In the genomic region with DNA sequence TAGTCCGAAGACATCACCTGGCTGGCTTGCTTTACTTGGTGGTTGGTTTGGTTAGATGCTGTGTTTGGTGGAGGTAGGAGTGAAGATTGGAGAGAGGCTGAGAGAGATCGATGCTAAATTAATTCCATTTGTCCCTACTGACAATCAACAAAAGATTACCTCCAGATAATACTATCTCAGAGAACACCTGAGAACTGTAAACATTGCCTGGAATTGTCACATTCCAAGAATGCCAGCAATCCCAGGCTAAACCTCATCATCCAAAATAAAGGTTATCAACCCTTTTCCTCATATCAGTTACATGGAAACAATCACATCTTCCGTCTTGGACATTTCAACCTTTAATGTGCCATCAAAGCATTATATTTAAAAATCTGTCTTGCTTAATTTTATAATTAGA, we compare ENCODE assay signal across 21 cellular contexts.
A peak's percentile ranks its signal among the peaks of the same experiment; 100 is the strongest.
DNase-seq lines count a peak whose midpoint lies in the region; ATAC-seq, FAIRE-seq and TF ChIP-seq lines count a peak whose summit lies in the region.
"Had no signal": no experiment of that assay in that cellular context is flagged by ENCODE, and none has a peak within 500 bp of the region (broad histone marks: within the 10 kb centered on the region; RNA-seq: fewer than 3 reads in every experiment).

No MANE protein-coding gene starts in this region.

- H3K9me3 Mint-ChIP-seq in GM23338 (no peaks in the 10 kb centered on the region), WTC11 (no peaks in the 10 kb centered on the region), endodermal cell (no peaks in the 10 kb centered on the region)
- H3K9me3 Mint-ChIP-seq: CD8-positive, alpha-beta T cell had no signal

- H3K4me1 ChIP-seq in GM23338 (ENCODE audit: insufficient read depth): peaks cover 7% of the 10 kb centered on the region
- H3K4me1 ChIP-seq in endodermal cell (ENCODE audit: control insufficient read depth, insufficient read depth, low read length): peaks cover 16% of the 10 kb centered on the region
- H3K4me1 ChIP-seq: BLaER1 had no signal

- H3K27me3 ChIP-seq in GM23338 (ENCODE audit: insufficient read depth) (no peaks in the 10 kb centered on the region), endodermal cell (ENCODE audit: control insufficient read depth, insufficient read depth, low read length, poor library complexity, severe bottlenecking) (peaks cover 23% of the 10 kb centered on the region)
- H3K27me3 ChIP-seq: BLaER1 had no signal

- H3K4me3 Mint-ChIP-seq in GM23338: no peak overlapping the region
- no peak overlapping the region for H3K4me3 Mint-ChIP-seq in WTC11
- H3K4me3 Mint-ChIP-seq in endodermal cell: peak overlapping the region; percentile 21
- H3K4me3 Mint-ChIP-seq: B cell; CD4-positive, CD25-positive, alpha-beta regulatory T cell; CD8-positive, alpha-beta T cell had no signal

- no peaks in the 10 kb centered on the region for H3K36me3 Mint-ChIP-seq in GM23338 (ENCODE audit: low read depth)
- no peaks in the 10 kb centered on the region for H3K36me3 Mint-ChIP-seq in WTC11
- no peaks in the 10 kb centered on the region for H3K36me3 Mint-ChIP-seq in endodermal cell (ENCODE audit: low read depth)
- H3K36me3 Mint-ChIP-seq: CD4-positive, CD25-positive, alpha-beta regulatory T cell; CD8-positive, alpha-beta T cell had no signal

- H4K20me1 ChIP-seq in GM23338 (replicated peaks; ENCODE audit: insufficient read depth): no peaks in the 10 kb centered on the region
- H4K20me1 ChIP-seq: BLaER1 had no signal

- WGBS in endodermal cell (ENCODE audit: insufficient coverage in 1 of 2, insufficient read length in 1 of 2), 2 experiments: 43 to 80% methylated on average over 1 to 3 of the region's 3 CpGs

- CTCF ChIA-PET in WTC11 (lab: Charles Lee): no interaction called here

- ATAC-seq in GM23338: peak; percentile 60
- ATAC-seq in WTC11: peak; percentile 67
- ATAC-seq: CD8-positive, alpha-beta T cell had no signal

- H3K4me1 Mint-ChIP-seq in GM23338: peaks cover 18% of the 10 kb centered on the region
- peaks cover 27% of the 10 kb centered on the region for H3K4me1 Mint-ChIP-seq in WTC11
- H3K4me1 Mint-ChIP-seq in endodermal cell: peaks cover 38% of the 10 kb centered on the region
- H3K4me1 Mint-ChIP-seq: B cell; CD4-positive, CD25-positive, alpha-beta regulatory T cell had no signal

- H3K4me3 ChIP-seq in GM23338: no peak overlapping the region
- peak overlapping the region; percentile 54 for H3K4me3 ChIP-seq in endodermal cell (ENCODE audit: low read length)
- H3K4me3 ChIP-seq: BLaER1, GM23248 had no signal

- H3K79me2 ChIP-seq in GM23338 (replicated peaks; ENCODE audit: insufficient read depth): no peaks in the 10 kb centered on the region

- FAIRE-seq in GM12892 (lab: Jason Lieb, UNC): no peak
- FAIRE-seq: A204.1, G401.6, GM19239, H54 had no signal

- no peaks in the 10 kb centered on the region for H3F3A ChIP-seq in GM23338 (replicated peaks; ENCODE audit: low read depth)

- TF ChIP-seq CTCF in GM23338 (conservative IDR thresholded peaks at IDR 0.05; ENCODE audit: low read depth in 2 of 2) (no peak), WTC11 (IDR thresholded peaks at IDR 0.05) (no peak), endodermal cell (conservative IDR thresholded peaks at IDR 0.05) (no peak)

- H3K9me2 ChIP-seq in GM23338 (ENCODE audit: insufficient read depth): 0 out of 2 replicates have a peak, but pooled peaks cover 4% of the 10 kb centered on the region

- H2AFZ ChIP-seq in GM23338: no peak overlapping the region
- H2AFZ ChIP-seq: GM23248 had no signal

- H3K9ac ChIP-seq in endodermal cell (ENCODE audit: extremely low read depth, low read length, poor library complexity, severe bottlenecking): peak overlapping the region; percentile 24
- H3K9ac ChIP-seq: BLaER1, GM23248 had no signal

- DNase-seq in GM23338 (ENCODE audit: low spot score): peak; percentile 50
- no peak for DNase-seq in WTC11 (ENCODE audit: low spot score)
- no peak for DNase-seq in endodermal cell
- no peak for DNase-seq in GM12892 (ENCODE audit: insufficient read length)
- DNase-seq in HuH-7 (ENCODE audit: low spot score): no peak
- DNase-seq in cardiac septum (ENCODE audit: low spot score): no peak
- DNase-seq: CD4-positive, CD25-positive, alpha-beta regulatory T cell; CD8-positive, alpha-beta T cell; DMS153; DND-41; GM23248; HCEC 1CT had no signal

- no peak overlapping the region for H3K27ac Mint-ChIP-seq in GM23338
- peak overlapping the region; percentile 79; the same call in 1 of the 2 replicates for H3K27ac Mint-ChIP-seq in WTC11
- H3K27ac Mint-ChIP-seq in endodermal cell: peak overlapping the region; percentile 90
- H3K27ac Mint-ChIP-seq: B cell; CD4-positive, CD25-positive, alpha-beta regulatory T cell; CD8-positive, alpha-beta T cell had no signal

- no peaks in the 10 kb centered on the region for H3K36me3 ChIP-seq in GM23338 (ENCODE audit: insufficient read depth)
- no peaks in the 10 kb centered on the region for H3K36me3 ChIP-seq in endodermal cell (ENCODE audit: control insufficient read depth, insufficient read depth, low read length)
- H3K36me3 ChIP-seq: BLaER1 had no signal

- no peak overlapping the region for H3K27ac ChIP-seq in GM23338 (ENCODE audit: low read depth)
- peak overlapping the region; percentile 7 for H3K27ac ChIP-seq in endodermal cell (ENCODE audit: low read depth, low read length)
- H3K27ac ChIP-seq: 22Rv1, BLaER1, C4-2B, GM23248 had no signal

- TF ChIP-seq POLR2A in GM12892 (IDR thresholded peaks at IDR 0.05; ENCODE audit: low read depth, low read length): no peak

- no peak overlapping the region for H3K4me2 ChIP-seq in GM23338
- H3K4me2 ChIP-seq: BLaER1 had no signal

- H3K9me3 ChIP-seq in endodermal cell (ENCODE audit: control insufficient read depth, low read length): no peaks in the 10 kb centered on the region
- H3K9me3 ChIP-seq: BLaER1, Caco-2 had no signal

- POLR2A ChIA-PET in WTC11 (lab: Charles Lee): no interaction called here

- intact Hi-C loops in cardiac septum (cut with DNase I): no loop called here

- peaks cover 3% of the 10 kb centered on the region for H3K27me3 Mint-ChIP-seq in GM23338 (ENCODE audit: insufficient read depth, low read depth, poor library complexity)
- H3K27me3 Mint-ChIP-seq in WTC11 (ENCODE audit: low read depth): no peaks in the 10 kb centered on the region
- H3K27me3 Mint-ChIP-seq in endodermal cell (ENCODE audit: insufficient read depth): peaks cover 14% of the 10 kb centered on the region

TF ChIP-seq in GM23338, 12 proteins besides CTCF, POLR2A, EP300 and RAD21 (continues in another document):
- no peak for TF ChIP-seq EZH2phosphoT487 (IDR thresholded peaks at IDR 0.05; ENCODE audit: unreplicated experiment)
- no peak for TF ChIP-seq STAT1 (IDR thresholded peaks at IDR 0.05; ENCODE audit: unreplicated experiment)

TF ChIP-seq in WTC11, 78 proteins besides CTCF, POLR2A, EP300 and RAD21 (continues in another document):
- TF ChIP-seq ZNF263 (CRISPR knock-in tag; IDR thresholded peaks at IDR 0.05; ENCODE audit: low read depth): no peak
- no peak for TF ChIP-seq IRF2 (CRISPR knock-in tag; IDR thresholded peaks at IDR 0.05; ENCODE audit: borderline replicate concordance, low read depth)
- TF ChIP-seq, protein P1, sequence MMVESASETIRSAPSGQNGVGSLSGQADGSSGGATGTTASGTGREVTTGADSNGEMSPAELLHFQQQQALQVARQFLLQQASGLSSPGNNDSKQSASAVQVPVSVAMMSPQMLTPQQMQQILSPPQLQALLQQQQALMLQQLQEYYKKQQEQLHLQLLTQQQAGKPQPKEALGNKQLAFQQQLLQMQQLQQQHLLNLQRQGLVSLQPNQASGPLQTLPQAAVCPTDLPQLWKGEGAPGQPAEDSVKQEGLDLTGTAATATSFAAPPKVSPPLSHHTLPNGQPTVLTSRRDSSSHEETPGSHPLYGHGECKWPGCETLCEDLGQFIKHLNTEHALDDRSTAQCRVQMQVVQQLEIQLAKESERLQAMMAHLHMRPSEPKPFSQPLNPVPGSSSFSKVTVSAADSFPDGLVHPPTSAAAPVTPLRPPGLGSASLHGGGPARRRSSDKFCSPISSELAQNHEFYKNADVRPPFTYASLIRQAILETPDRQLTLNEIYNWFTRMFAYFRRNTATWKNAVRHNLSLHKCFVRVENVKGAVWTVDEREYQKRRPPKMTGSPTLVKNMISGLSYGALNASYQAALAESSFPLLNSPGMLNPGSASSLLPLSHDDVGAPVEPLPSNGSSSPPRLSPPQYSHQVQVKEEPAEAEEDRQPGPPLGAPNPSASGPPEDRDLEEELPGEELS (CRISPR knock-in tag; IDR thresholded peaks at IDR 0.05): no peak
- no peak for TF ChIP-seq FOXP1 (CRISPR knock-in tag; IDR thresholded peaks at IDR 0.05; ENCODE audit: borderline replicate concordance)
- TF ChIP-seq, protein P2, sequence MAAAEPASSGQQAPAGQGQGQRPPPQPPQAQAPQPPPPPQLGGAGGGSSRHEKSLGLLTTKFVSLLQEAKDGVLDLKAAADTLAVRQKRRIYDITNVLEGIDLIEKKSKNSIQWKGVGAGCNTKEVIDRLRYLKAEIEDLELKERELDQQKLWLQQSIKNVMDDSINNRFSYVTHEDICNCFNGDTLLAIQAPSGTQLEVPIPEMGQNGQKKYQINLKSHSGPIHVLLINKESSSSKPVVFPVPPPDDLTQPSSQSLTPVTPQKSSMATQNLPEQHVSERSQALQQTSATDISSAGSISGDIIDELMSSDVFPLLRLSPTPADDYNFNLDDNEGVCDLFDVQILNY (CRISPR knock-in tag; IDR thresholded peaks at IDR 0.05): no peak
- TF ChIP-seq ATF1 (CRISPR knock-in tag; IDR thresholded peaks at IDR 0.05): no peak
- TF ChIP-seq, protein P3, sequence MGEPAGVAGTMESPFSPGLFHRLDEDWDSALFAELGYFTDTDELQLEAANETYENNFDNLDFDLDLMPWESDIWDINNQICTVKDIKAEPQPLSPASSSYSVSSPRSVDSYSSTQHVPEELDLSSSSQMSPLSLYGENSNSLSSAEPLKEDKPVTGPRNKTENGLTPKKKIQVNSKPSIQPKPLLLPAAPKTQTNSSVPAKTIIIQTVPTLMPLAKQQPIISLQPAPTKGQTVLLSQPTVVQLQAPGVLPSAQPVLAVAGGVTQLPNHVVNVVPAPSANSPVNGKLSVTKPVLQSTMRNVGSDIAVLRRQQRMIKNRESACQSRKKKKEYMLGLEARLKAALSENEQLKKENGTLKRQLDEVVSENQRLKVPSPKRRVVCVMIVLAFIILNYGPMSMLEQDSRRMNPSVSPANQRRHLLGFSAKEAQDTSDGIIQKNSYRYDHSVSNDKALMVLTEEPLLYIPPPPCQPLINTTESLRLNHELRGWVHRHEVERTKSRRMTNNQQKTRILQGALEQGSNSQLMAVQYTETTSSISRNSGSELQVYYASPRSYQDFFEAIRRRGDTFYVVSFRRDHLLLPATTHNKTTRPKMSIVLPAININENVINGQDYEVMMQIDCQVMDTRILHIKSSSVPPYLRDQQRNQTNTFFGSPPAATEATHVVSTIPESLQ (CRISPR knock-in tag; IDR thresholded peaks at IDR 0.05): no peak
- TF ChIP-seq FOXK1 (CRISPR knock-in tag; IDR thresholded peaks at IDR 0.05): no peak
- TF ChIP-seq ESRRA (CRISPR knock-in tag; IDR thresholded peaks at IDR 0.05; ENCODE audit: borderline replicate concordance): no peak
